In the genomic region with DNA sequence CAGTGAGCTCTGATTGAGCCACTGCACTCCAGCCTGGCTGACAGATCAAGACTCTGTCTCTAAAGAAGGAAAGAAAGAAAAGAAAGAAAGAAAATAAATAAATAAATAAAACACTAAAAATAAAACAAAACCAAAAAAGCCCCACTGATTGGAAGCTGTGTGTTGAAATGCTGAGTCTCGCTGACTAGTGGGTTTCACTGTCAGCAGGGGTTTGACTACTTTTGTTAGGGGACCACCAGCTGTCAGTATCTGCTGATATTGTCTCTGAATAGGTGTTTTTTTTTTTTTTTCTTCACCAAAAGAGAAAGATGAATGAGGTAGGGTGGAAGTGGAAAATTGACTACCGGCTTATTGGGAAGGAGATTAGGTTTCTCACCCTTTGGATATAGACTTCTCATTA, we compare ENCODE assay signal across 28 cellular contexts.
"Had no signal": no experiment of that assay in that cellular context is flagged by ENCODE, and none has a peak within 500 bp of the region (broad histone marks: within the 10 kb centered on the region; RNA-seq: fewer than 3 reads in every experiment).

No MANE protein-coding gene starts in this region.

- H3K36me3 ChIP-seq: ovary, right lobe of liver, sigmoid colon, stomach, thoracic aorta, thyroid gland, tibial nerve, upper lobe of left lung, vagina had no signal

- H3K27me3 Mint-ChIP-seq: natural killer cell treated with Interleukin-12 subunit alpha and Interleukin-12 subunit beta and Interleukin-15 and Interleukin-18, amount 100 ng/mL, for 72 hours; progenitor cell of endocrine pancreas; stimulated activated naive B cell treated with anti-CD40 and anti-IgM and Interleukin-4, amounts not matched to agents 10 μg/mL and 1 μg/mL and 100 μg/mL, for 72 hours; stimulated activated naive CD8-positive, alpha-beta T cell treated with anti-CD3 and anti-CD28 coated beads, Interleukin-15, Interleukin-2, amounts not matched to agents 100 ng/mL and 50 ng/mL, for 24 hours had no signal

- H3K4me3 Mint-ChIP-seq: natural killer cell treated with Interleukin-12 subunit alpha and Interleukin-12 subunit beta and Interleukin-15 and Interleukin-18, amount 100 ng/mL, for 72 hours; nephron progenitor cell; neural crest cell; stimulated activated effector memory CD8-positive, alpha-beta T cell treated with anti-CD3 and anti-CD28 coated beads, Interleukin-12 subunit alpha, Interleukin-12 subunit beta, amount 100 ng/mL, for 72 hours; stimulated activated naive B cell treated with anti-CD40 and anti-IgM and Interleukin-4, amounts not matched to agents 10 μg/mL and 1 μg/mL and 100 μg/mL, for 72 hours; stimulated activated naive CD8-positive, alpha-beta T cell treated with anti-CD3 and anti-CD28 coated beads, Interleukin-15, Interleukin-2, amounts not matched to agents 100 ng/mL and 50 ng/mL, for 24 hours had no signal

- H3K9me3 Mint-ChIP-seq: natural killer cell treated with Interleukin-12 subunit alpha and Interleukin-12 subunit beta and Interleukin-15 and Interleukin-18, amount 100 ng/mL, for 72 hours; nephron progenitor cell; neural crest cell; stimulated activated effector memory CD8-positive, alpha-beta T cell treated with anti-CD3 and anti-CD28 coated beads, Interleukin-12 subunit alpha, Interleukin-12 subunit beta, amount 100 ng/mL, for 72 hours; stimulated activated naive B cell treated with anti-CD40 and anti-IgM and Interleukin-4, amounts not matched to agents 10 μg/mL and 1 μg/mL and 100 μg/mL, for 72 hours; stimulated activated naive CD8-positive, alpha-beta T cell treated with anti-CD3 and anti-CD28 coated beads, Interleukin-15, Interleukin-2, amounts not matched to agents 100 ng/mL and 50 ng/mL, for 24 hours had no signal

- H3K27ac ChIP-seq: ovary, parathyroid adenoma, psoas muscle, right lobe of liver, sigmoid colon, stomach, thoracic aorta, thyroid gland, tibial nerve, upper lobe of left lung, vagina had no signal

- H3K4me3 ChIP-seq: ovary, psoas muscle, right lobe of liver, sigmoid colon, stomach, thoracic aorta, thyroid gland, tibial nerve, upper lobe of left lung, vagina had no signal

- H3K27me3 ChIP-seq: ovary, right lobe of liver, sigmoid colon, stomach, thyroid gland, tibial nerve, upper lobe of left lung, vagina had no signal

- H3K36me3 Mint-ChIP-seq: natural killer cell treated with Interleukin-12 subunit alpha and Interleukin-12 subunit beta and Interleukin-15 and Interleukin-18, amount 100 ng/mL, for 72 hours; stimulated activated effector memory CD8-positive, alpha-beta T cell treated with anti-CD3 and anti-CD28 coated beads, Interleukin-12 subunit alpha, Interleukin-12 subunit beta, amount 100 ng/mL, for 72 hours had no signal

- H3K9ac ChIP-seq: parathyroid adenoma had no signal

- ATAC-seq: natural killer cell treated with Interleukin-12 subunit alpha and Interleukin-12 subunit beta and Interleukin-15 and Interleukin-18, amount 100 ng/mL, for 72 hours; psoas muscle; right cardiac atrium; right lobe of liver; stimulated activated effector memory CD8-positive, alpha-beta T cell treated with anti-CD3 and anti-CD28 coated beads, Interleukin-12 subunit alpha, Interleukin-12 subunit beta, amount 100 ng/mL, for 72 hours; stimulated activated naive B cell treated with anti-CD40 and anti-IgM and Interleukin-4, amounts not matched to agents 10 μg/mL and 1 μg/mL and 100 μg/mL, for 72 hours had no signal

- H3K27ac Mint-ChIP-seq: nephron progenitor cell; progenitor cell of endocrine pancreas; stimulated activated effector memory CD8-positive, alpha-beta T cell treated with anti-CD3 and anti-CD28 coated beads, Interleukin-12 subunit alpha, Interleukin-12 subunit beta, amount 100 ng/mL, for 72 hours; stimulated activated naive B cell treated with anti-CD40 and anti-IgM and Interleukin-4, amounts not matched to agents 10 μg/mL and 1 μg/mL and 100 μg/mL, for 72 hours; stimulated activated naive CD8-positive, alpha-beta T cell treated with anti-CD3 and anti-CD28 coated beads, Interleukin-15, Interleukin-2, amounts not matched to agents 100 ng/mL and 50 ng/mL, for 24 hours had no signal

- H3K9me3 ChIP-seq: ovary, psoas muscle, right lobe of liver, sigmoid colon, stomach, thoracic aorta, thyroid gland, tibial nerve, upper lobe of left lung, vagina had no signal

- DNase-seq: nephron progenitor cell; occipital lobe; ovary; posterior cingulate gyrus; psoas muscle; right cardiac atrium; right lobe of liver; sigmoid colon; small intestine; stimulated activated CD4-positive, alpha-beta T cell treated with anti-CD3 and anti-CD28 coated beads, Interleukin-15, amount 100 ng/mL, for 24 hours; stimulated activated CD4-positive, alpha-beta T cell treated with anti-CD3 and anti-CD28 coated beads, Interleukin-2, amount 100 ng/mL, for 24 hours; stimulated activated CD4-positive, alpha-beta T cell treated with anti-CD3 and anti-CD28 coated beads, Interleukin-2, amount 100 ng/mL, for 48 hours; stimulated activated CD4-positive, alpha-beta T cell treated with anti-CD3 and anti-CD28 coated beads, Interleukin-4, amount 100 ng/mL, for 24 hours; stimulated activated naive B cell treated with anti-CD40 and anti-IgM and Interleukin-4, amounts not matched to agents 10 μg/mL and 1 μg/mL and 100 μg/mL, for 72 hours; stimulated activated naive CD4-positive, alpha-beta T cell treated with Interleukin-2 at 50 U/mL for 16 hours; stomach; thyroid gland; trophoblast cell; upper lobe of left lung had no signal

- H3K79me2 ChIP-seq: parathyroid adenoma had no signal

- H2AFZ ChIP-seq: parathyroid adenoma had no signal

- H3K4me1 ChIP-seq: parathyroid adenoma, psoas muscle, right lobe of liver, sigmoid colon, stomach, thyroid gland, tibial nerve, upper lobe of left lung, vagina had no signal

- H3K4me1 Mint-ChIP-seq: nephron progenitor cell; stimulated activated effector memory CD8-positive, alpha-beta T cell treated with anti-CD3 and anti-CD28 coated beads, Interleukin-12 subunit alpha, Interleukin-12 subunit beta, amount 100 ng/mL, for 72 hours; stimulated activated naive B cell treated with anti-CD40 and anti-IgM and Interleukin-4, amounts not matched to agents 10 μg/mL and 1 μg/mL and 100 μg/mL, for 72 hours had no signal
